ENCODE assay signal across 11 cellular contexts in the genomic region with DNA sequence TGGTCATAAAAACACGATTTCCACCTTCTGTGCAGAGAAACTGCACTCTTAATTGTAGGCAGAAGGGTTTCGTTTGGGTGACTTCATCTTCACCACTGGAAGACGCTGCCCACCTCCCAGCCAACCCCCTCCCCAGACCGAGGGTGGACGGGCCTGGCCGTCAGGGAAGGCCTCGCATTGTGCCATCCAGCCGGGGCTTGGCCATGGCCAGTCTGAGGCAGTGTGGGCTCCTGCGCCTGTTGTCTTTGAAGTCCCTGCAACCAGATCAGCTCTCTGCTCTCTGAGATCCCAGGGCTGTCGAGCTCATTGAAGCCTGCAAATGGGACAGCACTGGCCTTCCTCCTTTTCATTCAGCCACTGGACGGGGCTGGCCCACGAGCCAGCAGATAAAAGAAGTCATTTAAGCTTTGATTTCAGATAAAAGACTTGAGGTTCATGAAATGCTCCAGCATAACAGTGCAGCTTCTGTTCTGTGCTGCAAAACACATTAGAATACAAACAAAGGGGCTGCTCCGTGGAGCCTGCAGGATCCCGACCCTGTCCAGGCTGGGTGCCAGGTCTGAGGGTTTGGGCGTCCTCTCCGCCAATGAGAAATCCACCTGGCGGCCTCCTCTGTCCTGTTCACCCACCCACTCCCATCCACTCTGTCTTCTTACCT.
A peak's percentile ranks its signal among the peaks of the same experiment; 100 is the strongest.
DNase-seq lines count a peak whose midpoint lies in the region; ATAC-seq and TF ChIP-seq lines count a peak whose summit lies in the region.
"Had no signal": no experiment of that assay in that cellular context is flagged by ENCODE, and none has a peak within 500 bp of the region (broad histone marks: within the 10 kb centered on the region; RNA-seq: fewer than 3 reads in every experiment).

No MANE protein-coding gene starts in this region.

- intact Hi-C loops in adrenal gland (cut with DNase I) (no loop called here), right lobe of liver (cut with DNase I) (no loop called here)

- peaks cover 14 to 77% (median 49%) of the 10 kb centered on the region in 4 donors for H3K4me1 Mint-ChIP-seq in CD4-positive, CD25-positive, alpha-beta regulatory T cell

- peaks cover 33% of the 10 kb centered on the region for H3K36me3 Mint-ChIP-seq in CD4-positive, CD25-positive, alpha-beta regulatory T cell

- no peaks in the 10 kb centered on the region for H3K27me3 ChIP-seq in CD4-positive, CD25-positive, alpha-beta regulatory T cell (ENCODE audit: control insufficient read depth, insufficient read depth, low read length)
- H3K27me3 ChIP-seq in HAP-1 (ENCODE audit: low read depth) (no peaks in the 10 kb centered on the region), adrenal gland (no peaks in the 10 kb centered on the region), right lobe of liver (no peaks in the 10 kb centered on the region)

- H3K36me3 ChIP-seq in CD4-positive, CD25-positive, alpha-beta regulatory T cell (ENCODE audit: control insufficient read depth, insufficient read depth, low read length) = peaks cover 34% of the 10 kb centered on the region
- H3K36me3 ChIP-seq in HAP-1 (replicated peaks) = no peaks in the 10 kb centered on the region
- H3K36me3 ChIP-seq in adrenal gland (replicated peaks in 1 of 2) = no peaks in the 10 kb centered on the region
- no peaks in the 10 kb centered on the region for H3K36me3 ChIP-seq in right lobe of liver

- no peaks in the 10 kb centered on the region for H3K27me3 Mint-ChIP-seq in CD4-positive, CD25-positive, alpha-beta regulatory T cell

- H3K9me3 Mint-ChIP-seq in CD4-positive, CD25-positive, alpha-beta regulatory T cell = peaks cover 0 to 7% (median 1%) of the 10 kb centered on the region in 7 donors

- H3K4me3 Mint-ChIP-seq in CD4-positive, CD25-positive, alpha-beta regulatory T cell = peak overlapping the region in 2 of 4 donors; percentile 52 to 61
- H3K4me3 Mint-ChIP-seq: T-helper 1 cell treated with Interleukin-12 subunit alpha and Interleukin-12 subunit beta and Interleukin-4 antibody, amounts not matched to agents 30 μg/mL and 1 μg/mL, for 36 hours had no signal

- no peak for DNase-seq in CD4-positive, CD25-positive, alpha-beta regulatory T cell
- DNase-seq in HAP-1 (ENCODE audit: low spot score in 2 of 2) (peak; percentile 57 to 78), adrenal gland (peak in 1 of 7 donors; percentile 52), right lobe of liver (peak in 1 of 3 donors; percentile 44)
- no peak for DNase-seq in activated CD4-positive, alpha-beta T cell treated with anti-CD3 and anti-CD28 coated beads for 48 hours
- DNase-seq: activated T-cell treated with anti-CD3 and anti-CD28 coated beads for 4 hours had no signal

- no peak overlapping the region for H3K27ac ChIP-seq in CD4-positive, CD25-positive, alpha-beta regulatory T cell (ENCODE audit: insufficient read depth, low read length, poor library complexity, severe bottlenecking)
- peak overlapping the region in 4 of 5 donors; percentile 2 to 85 (median 51) for H3K27ac ChIP-seq in adrenal gland
- peak overlapping the region in 1 of 3 donors; percentile 53 for H3K27ac ChIP-seq in right lobe of liver

- TF ChIP-seq POLR2A in adrenal gland (IDR thresholded peaks at IDR 0.05) (no peak), right lobe of liver (IDR thresholded peaks at IDR 0.05) (no peak)

- in situ Hi-C loops in HAP-1 (cut with MboI; ENCODE audit: low sequenced_read_pairs) = no loop called here

- H3K4me1 ChIP-seq in CD4-positive, CD25-positive, alpha-beta regulatory T cell (ENCODE audit: control insufficient read depth, insufficient read depth, low read length, poor library complexity, severe bottlenecking) = peaks cover 12% of the 10 kb centered on the region
- H3K4me1 ChIP-seq in HAP-1 = no peaks in the 10 kb centered on the region; the same call in none of the 2 replicates
- H3K4me1 ChIP-seq in adrenal gland (replicated peaks in 1 of 2) = peaks cover 0 to 17% of the 10 kb centered on the region in 2 donors
- peaks cover 0 to 13% (median 6%) of the 10 kb centered on the region in 4 donors for H3K4me1 ChIP-seq in right lobe of liver

- peak overlapping the region in 2 of 3 donors; percentile 85 to 86 for H3K27ac Mint-ChIP-seq in CD4-positive, CD25-positive, alpha-beta regulatory T cell
- H3K27ac Mint-ChIP-seq: T-helper 1 cell treated with Interleukin-12 subunit alpha and Interleukin-12 subunit beta and Interleukin-4 antibody, amounts not matched to agents 30 μg/mL and 1 μg/mL, for 36 hours had no signal

- H3K4me3 ChIP-seq in CD4-positive, CD25-positive, alpha-beta regulatory T cell (ENCODE audit: low read depth, low read length) = no peak overlapping the region
- no peak overlapping the region for H3K4me3 ChIP-seq in HAP-1
- H3K4me3 ChIP-seq in adrenal gland = no peak overlapping the region
- no peak overlapping the region for H3K4me3 ChIP-seq in right lobe of liver
- H3K4me3 ChIP-seq: lung had no signal

- WGBS in adrenal gland, 4 donors = 63 to 76% (median 76%) methylated on average over 13 to 17 of the region's 17 CpGs
- 60% methylated on average over 11 of the region's 17 CpGs for WGBS in right lobe of liver (ENCODE audit: insufficient coverage, low coverage, low lambda C conversion rate, missing lambda C conversion rate)

- no peak for TF ChIP-seq CTCF in adrenal gland (IDR thresholded peaks at IDR 0.05)
- no peak for TF ChIP-seq CTCF in right lobe of liver (IDR thresholded peaks at IDR 0.05)

- H3K9me3 ChIP-seq in CD4-positive, CD25-positive, alpha-beta regulatory T cell (ENCODE audit: control insufficient read depth in 2 of 2, low read length in 2 of 2) = no peaks in the 10 kb centered on the region
- H3K9me3 ChIP-seq in HAP-1 (no peaks in the 10 kb centered on the region), adrenal gland (replicated peaks in 1 of 3) (no peaks in the 10 kb centered on the region), right lobe of liver (no peaks in the 10 kb centered on the region)

- no peak for ATAC-seq in CD4-positive, CD25-positive, alpha-beta regulatory T cell (ENCODE audit: low read depth in 2 of 2)
- ATAC-seq in right lobe of liver (peak in 3 of 4 donors; percentile 3 to 8 (median 6)), GM18870 (IDR thresholded peaks at IDR 0.05; ENCODE audit: unreplicated experiment) (no peak), HG02763 (IDR thresholded peaks at IDR 0.05; ENCODE audit: unreplicated experiment) (no peak), HG03460 (IDR thresholded peaks at IDR 0.05; ENCODE audit: unreplicated experiment) (no peak)

Comparison
In these comparisons a context has a peak if more than half of its experiments do, and no peak if none do; other contexts are left out.
1. ATAC-seq: peak in right lobe of liver (3 of 4); none in CD4-positive, CD25-positive, alpha-beta regulatory T cell (0 of 2), GM18870 (single experiment), HG02763 (single experiment) and HG03460 (single experiment).
2. DNase-seq: peak in HAP-1 (2 of 2); none in CD4-positive, CD25-positive, alpha-beta regulatory T cell (0 of 3) and activated CD4-positive, alpha-beta T cell treated with anti-CD3 and anti-CD28 coated beads for 48 hours (single experiment).